12 cellular contexts compared by ENCODE assay signal in the genomic region with DNA sequence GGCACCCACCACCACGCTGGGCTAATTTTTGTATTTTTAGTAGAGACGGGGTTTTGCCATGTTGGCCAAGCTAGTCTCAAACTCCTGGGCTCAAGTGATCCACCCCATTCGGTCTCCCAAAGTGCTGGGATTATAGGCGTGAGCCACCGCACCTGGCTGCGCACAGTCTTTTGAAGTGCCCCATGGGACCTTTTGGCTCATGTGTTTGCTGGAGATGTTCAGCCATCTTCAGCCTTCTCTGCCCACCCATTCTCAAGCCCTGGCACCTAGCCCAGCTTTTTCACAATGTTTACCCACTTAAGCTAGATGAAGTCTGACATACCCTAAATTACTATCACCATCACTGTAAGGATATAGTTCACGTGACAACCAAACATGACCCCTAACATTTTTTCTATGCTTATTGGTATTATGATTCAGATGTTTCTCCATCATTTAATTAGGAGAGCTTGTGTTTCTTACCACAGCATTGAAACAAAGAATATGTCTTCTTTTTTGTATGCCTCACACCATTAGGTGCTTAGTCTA. TPM values are rescaled to one million over a fixed set of nuclear protein-coding genes. Genes with fewer than 3 reads are reported as not detected.
DNase-seq lines count a peak whose midpoint lies in the region; ATAC-seq and TF ChIP-seq lines count a peak whose summit lies in the region.
"Had no signal": no experiment of that assay in that cellular context is flagged by ENCODE, and none has a peak within 500 bp of the region (broad histone marks: within the 10 kb centered on the region; RNA-seq: fewer than 3 reads in every experiment).

No MANE protein-coding gene starts in this region.

- peaks cover 35% of the 10 kb centered on the region for H3K4me1 Mint-ChIP-seq in CD14-positive monocyte

- intact Hi-C loops in gastrocnemius medialis (cut with DNase I; ENCODE audit: low total_unique reads), result loop anchor here (5.0 kb wide), 1 partner anchor 36 kb away; no protein-coding TSS in a partner anchor
- intact Hi-C loops in CD14-positive monocyte (cut with micrococcal nuclease), result loop anchor here (5.0 kb wide), 1 partner anchor 36 kb away; no protein-coding TSS in a partner anchor

- peak overlapping the region in 2 of 7 donors; percentile 50 to 57 for H3K27ac Mint-ChIP-seq in CD14-positive monocyte

- TF ChIP-seq CTCF in gastrocnemius medialis (IDR thresholded peaks at IDR 0.05 in 4 of 5, conservative IDR thresholded peaks at IDR 0.05 in 1 of 5) (no peak), CD14-positive monocyte (IDR thresholded peaks at IDR 0.05) (no peak)

- peaks cover 3 to 10% of the 10 kb centered on the region in 2 donors for H3K4me1 ChIP-seq in gastrocnemius medialis

- H3K36me3 ChIP-seq in gastrocnemius medialis, result no peaks in the 10 kb centered on the region
- H3K36me3 ChIP-seq: suprapubic skin had no signal

- H3K4me3 ChIP-seq in gastrocnemius medialis, result no peak overlapping the region
- H3K4me3 ChIP-seq: suprapubic skin had no signal

- TF ChIP-seq POLR2A in gastrocnemius medialis (IDR thresholded peaks at IDR 0.05), result no peak

- in situ Hi-C loops in gastrocnemius medialis (cut with MboI; ENCODE audit: low sequenced_read_pairs in 4 of 4), result no loop called here

- H3K9me3 Mint-ChIP-seq in CD14-positive monocyte, result peaks cover 0 to 2% (median 0%) of the 10 kb centered on the region in 7 donors

- peaks cover 87 to 100% of the 10 kb centered on the region in 2 donors for H3K36me3 Mint-ChIP-seq in CD14-positive monocyte

- no peak for ATAC-seq in gastrocnemius medialis
- no peak for ATAC-seq in GM18861 (IDR thresholded peaks at IDR 0.05; ENCODE audit: unreplicated experiment)
- no peak for ATAC-seq in HG02973 (IDR thresholded peaks at IDR 0.05; ENCODE audit: unreplicated experiment)

- peak overlapping the region in 3 of 4 donors; percentile 54 to 67 (median 58) for H3K27ac ChIP-seq in gastrocnemius medialis
- H3K27ac ChIP-seq: suprapubic skin had no signal

- H3K4me3 Mint-ChIP-seq in CD14-positive monocyte, result no peak overlapping the region

- no peaks in the 10 kb centered on the region for H3K9me3 ChIP-seq in gastrocnemius medialis
- H3K9me3 ChIP-seq: suprapubic skin had no signal

- peaks cover 0 to 6% (median 0%) of the 10 kb centered on the region in 3 donors for H3K27me3 ChIP-seq in gastrocnemius medialis
- H3K27me3 ChIP-seq: suprapubic skin had no signal

- no peaks in the 10 kb centered on the region for H3K27me3 Mint-ChIP-seq in CD14-positive monocyte (ENCODE audit: low read depth in 3 of 3)

- peak; percentile 22 for DNase-seq in NCI-H82 (lab: John Stamatoyannopoulos, UW)
- no peak for DNase-seq in NCI-H82 treated with DMSO at 0.1 percent for 48 hours (lab: John Stamatoyannopoulos, UW; ENCODE audit: unreplicated experiment)
- DNase-seq in NCI-H2081 (lab: John Stamatoyannopoulos, UW), result peak; percentile 61 to 72
- DNase-seq in SHP77 (lab: John Stamatoyannopoulos, UW), result peak; percentile 69 to 78
- no peak for DNase-seq in gastrocnemius medialis
- no peak for DNase-seq in CD14-positive monocyte (ENCODE audit: low spot score)
- DNase-seq: midbrain, T1000 had no signal

RNA-seq across cellular contexts. Expression of a gene that starts 32.3 kb away (rescaled TPM):
- 10 to 100 TPM; 35.1 to 71.5 (median 51.3) TPM for total RNA-seq in gastrocnemius medialis
- 100 to 1,000 TPM; 205 to 342 TPM for polyA plus RNA-seq in CD14-positive monocyte
- total RNA-seq: A172 had no signal

Comparison
In these comparisons a context has a peak if more than half of its experiments do, and no peak if none do; other contexts are left out.
1. DNase-seq: peak in NCI-H82 (single experiment), NCI-H2081 (2 of 2) and SHP77 (2 of 2); none in NCI-H82 treated with DMSO at 0.1 percent for 48 hours (single experiment), gastrocnemius medialis (0 of 2) and CD14-positive monocyte (single experiment).